Comparison of ENCODE assay signal across 15 cellular contexts in the genomic region with DNA sequence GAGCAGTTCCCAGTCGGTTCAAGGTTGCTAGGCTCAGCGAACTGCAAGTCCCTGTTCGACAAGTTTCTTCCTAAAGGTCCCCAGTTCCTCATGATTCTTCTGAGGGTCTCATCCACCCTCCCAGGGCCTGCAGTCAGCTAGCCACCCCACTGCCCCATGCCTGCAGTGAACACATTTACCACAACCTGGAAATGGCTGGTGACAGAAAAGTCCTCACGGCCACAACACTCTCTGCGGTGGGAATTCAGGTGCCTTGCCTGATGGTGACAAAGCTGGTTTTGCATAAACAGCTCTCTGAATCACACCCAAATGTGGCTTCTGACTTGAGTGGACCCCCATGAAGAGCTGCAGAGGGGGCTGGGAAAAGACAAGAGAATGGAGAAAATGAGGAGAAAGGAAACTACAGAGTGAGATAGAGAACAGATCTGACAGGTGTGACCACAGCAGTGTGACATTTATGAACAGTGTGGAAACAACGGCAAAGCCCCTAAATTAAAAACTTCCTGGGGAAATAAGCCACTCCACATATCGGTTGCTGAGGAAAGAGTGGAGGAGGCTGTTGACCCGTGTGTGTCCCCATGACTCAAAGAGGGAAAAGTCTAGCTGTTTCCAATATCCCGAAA. TPM values are rescaled to one million over a fixed set of nuclear protein-coding genes. Genes with fewer than 3 reads are reported as not detected.
DNase-seq lines count a peak whose midpoint lies in the region; ATAC-seq lines count a peak whose summit lies in the region.
"Had no signal": no experiment of that assay in that cellular context is flagged by ENCODE, and none has a peak within 500 bp of the region (broad histone marks: within the 10 kb centered on the region; RNA-seq: fewer than 3 reads in every experiment).

No MANE protein-coding gene starts in this region.

- no peaks in the 10 kb centered on the region for H3K27me3 Mint-ChIP-seq in stimulated activated naive CD8-positive, alpha-beta T cell treated with anti-CD3 and anti-CD28 coated beads, Interleukin-15, Interleukin-2, amounts not matched to agents 100 ng/mL and 50 ng/mL, for 24 hours

- peak overlapping the region; percentile 4 for H3K4me3 ChIP-seq in Jurkat, Clone E6-1 (ENCODE audit: low read length)
- H3K4me3 ChIP-seq: colonic mucosa, gastrocnemius medialis, K562, lower lobe of right lung, right lobe of liver had no signal

- no peaks in the 10 kb centered on the region for H3K9me3 Mint-ChIP-seq in activated naive CD4-positive, alpha-beta T cell treated with anti-CD3 and anti-CD28 coated beads, Interleukin-2, amount 50 U/mL, for 72 hours
- no peaks in the 10 kb centered on the region for H3K9me3 Mint-ChIP-seq in stimulated activated naive CD8-positive, alpha-beta T cell treated with anti-CD3 and anti-CD28 coated beads, Interleukin-15, Interleukin-2, amounts not matched to agents 100 ng/mL and 50 ng/mL, for 24 hours
- H3K9me3 Mint-ChIP-seq: HFFc6 had no signal

- peak; percentile 76 to 85 for ATAC-seq in activated naive CD4-positive, alpha-beta T cell treated with anti-CD3 and anti-CD28 coated beads, Interleukin-2, amount 50 U/mL, for 72 hours
- ATAC-seq: gastrocnemius medialis, K562, lower lobe of right lung, right lobe of liver had no signal

- H3K4me1 Mint-ChIP-seq in stimulated activated naive CD8-positive, alpha-beta T cell treated with anti-CD3 and anti-CD28 coated beads, Interleukin-15, Interleukin-2, amounts not matched to agents 100 ng/mL and 50 ng/mL, for 24 hours (ENCODE audit: low read depth) = peaks cover 94% of the 10 kb centered on the region

- H3K36me3 Mint-ChIP-seq in activated naive CD4-positive, alpha-beta T cell treated with anti-CD3 and anti-CD28 coated beads, Interleukin-2, amount 50 U/mL, for 72 hours = peaks cover 40 to 55% of the 10 kb centered on the region in 2 donors
- peaks cover 68% of the 10 kb centered on the region for H3K36me3 Mint-ChIP-seq in stimulated activated naive CD8-positive, alpha-beta T cell treated with anti-CD3 and anti-CD28 coated beads, Interleukin-15, Interleukin-2, amounts not matched to agents 100 ng/mL and 50 ng/mL, for 24 hours (ENCODE audit: low read depth)

- DNase-seq in activated naive CD4-positive, alpha-beta T cell treated with Interleukin-2 at 50 U/mL for 16 hours = peak; percentile 36
- no peak for DNase-seq in activated naive CD4-positive, alpha-beta T cell (lab: John Stamatoyannopoulos, UW)
- DNase-seq in Jurkat, Clone E6-1 (ENCODE audit: low read depth, low spot score) = peak; percentile 80
- peak; percentile 64 to 73 for DNase-seq in activated naive CD4-positive, alpha-beta T cell treated with anti-CD3 and anti-CD28 coated beads, Interleukin-2, amount 50 U/mL, for 72 hours (ENCODE audit: low spot score in 2 of 2)
- no peak for DNase-seq in germinal center (ENCODE audit: low spot score)
- no peak for DNase-seq in NOMO-1 (lab: John Stamatoyannopoulos, UW; ENCODE audit: unreplicated experiment in 2 of 2)
- DNase-seq in NCI-H1436 treated with DMSO at 0.1 percent for 48 hours (lab: John Stamatoyannopoulos, UW) = no peak
- DNase-seq: colonic mucosa, gastrocnemius medialis, HFFc6, lower lobe of right lung had no signal

- H3K27ac Mint-ChIP-seq in activated naive CD4-positive, alpha-beta T cell treated with anti-CD3 and anti-CD28 coated beads, Interleukin-2, amount 50 U/mL, for 72 hours = peak overlapping the region; percentile 98 to 99
- H3K27ac Mint-ChIP-seq in stimulated activated naive CD8-positive, alpha-beta T cell treated with anti-CD3 and anti-CD28 coated beads, Interleukin-15, Interleukin-2, amounts not matched to agents 100 ng/mL and 50 ng/mL, for 24 hours = peak overlapping the region; percentile 100
- H3K27ac Mint-ChIP-seq: HFFc6 had no signal

- H3K4me3 Mint-ChIP-seq in stimulated activated naive CD8-positive, alpha-beta T cell treated with anti-CD3 and anti-CD28 coated beads, Interleukin-15, Interleukin-2, amounts not matched to agents 100 ng/mL and 50 ng/mL, for 24 hours = peak overlapping the region; percentile 100
- H3K4me3 Mint-ChIP-seq: HFFc6 had no signal

RNA-seq across cellular contexts. Expression of gene CD27, which starts 1.3 kb away (rescaled TPM):
- polyA plus RNA-seq in Jurkat, Clone E6-1 (2012; ENCODE audit: insufficient read depth, insufficient read length) = 6.7 TPM
- 100 to 1,000 TPM in 1 of 2 donors, 10 to 100 TPM in 1; 77.9 to 162 TPM for total RNA-seq in activated naive CD4-positive, alpha-beta T cell treated with anti-CD3 and anti-CD28 coated beads, Interleukin-2, amount 50 U/mL, for 72 hours
- total RNA-seq: SK-MEL-5 had no signal
- polyA plus RNA-seq: K562 had no signal

RNA-seq across cellular contexts. Expression of gene TAPBPL, which starts 8.4 kb away (rescaled TPM):
- polyA plus RNA-seq in Jurkat, Clone E6-1 (2012; ENCODE audit: insufficient read depth, insufficient read length) = 15.2 TPM
- 10 to 100 TPM; 31.4 to 33.7 TPM for total RNA-seq in activated naive CD4-positive, alpha-beta T cell treated with anti-CD3 and anti-CD28 coated beads, Interleukin-2, amount 50 U/mL, for 72 hours

RNA-seq across cellular contexts. Expression of gene VAMP1, which starts 27.0 kb away (rescaled TPM):
- polyA plus RNA-seq in Jurkat, Clone E6-1 (2012; ENCODE audit: insufficient read depth, insufficient read length) = 26.8 TPM
- total RNA-seq in activated naive CD4-positive, alpha-beta T cell treated with anti-CD3 and anti-CD28 coated beads, Interleukin-2, amount 50 U/mL, for 72 hours = 100 to 1,000 TPM in 1 of 2 donors, 10 to 100 TPM in 1; 47.6 to 151 TPM

RNA-seq across cellular contexts. Expression of gene MRPL51, which starts 49.6 kb away (rescaled TPM):
- polyA plus RNA-seq in Jurkat, Clone E6-1 (2012; ENCODE audit: insufficient read depth, insufficient read length) = 450 TPM
- 100 to 1,000 TPM; 305 to 440 TPM for total RNA-seq in activated naive CD4-positive, alpha-beta T cell treated with anti-CD3 and anti-CD28 coated beads, Interleukin-2, amount 50 U/mL, for 72 hours

RNA-seq across cellular contexts. Expression of gene NCAPD2, which starts 50.4 kb away (rescaled TPM):
- 88.5 TPM for polyA plus RNA-seq in Jurkat, Clone E6-1 (2012; ENCODE audit: insufficient read depth, insufficient read length)
- 100 to 1,000 TPM; 208 to 276 TPM for total RNA-seq in activated naive CD4-positive, alpha-beta T cell treated with anti-CD3 and anti-CD28 coated beads, Interleukin-2, amount 50 U/mL, for 72 hours

Comparison
In these comparisons a context has a peak if more than half of its experiments do, and no peak if none do; other contexts are left out.
1. DNase-seq: peak in activated naive CD4-positive, alpha-beta T cell treated with Interleukin-2 at 50 U/mL for 16 hours (single experiment), Jurkat, Clone E6-1 (single experiment) and activated naive CD4-positive, alpha-beta T cell treated with anti-CD3 and anti-CD28 coated beads, Interleukin-2, amount 50 U/mL, for 72 hours (2 of 2); none in activated naive CD4-positive, alpha-beta T cell (0 of 4), germinal center (single experiment), NOMO-1 (0 of 2) and NCI-H1436 treated with DMSO at 0.1 percent for 48 hours (single experiment).